Comparison of ENCODE assay signal across 10 cellular contexts in the genomic region with DNA sequence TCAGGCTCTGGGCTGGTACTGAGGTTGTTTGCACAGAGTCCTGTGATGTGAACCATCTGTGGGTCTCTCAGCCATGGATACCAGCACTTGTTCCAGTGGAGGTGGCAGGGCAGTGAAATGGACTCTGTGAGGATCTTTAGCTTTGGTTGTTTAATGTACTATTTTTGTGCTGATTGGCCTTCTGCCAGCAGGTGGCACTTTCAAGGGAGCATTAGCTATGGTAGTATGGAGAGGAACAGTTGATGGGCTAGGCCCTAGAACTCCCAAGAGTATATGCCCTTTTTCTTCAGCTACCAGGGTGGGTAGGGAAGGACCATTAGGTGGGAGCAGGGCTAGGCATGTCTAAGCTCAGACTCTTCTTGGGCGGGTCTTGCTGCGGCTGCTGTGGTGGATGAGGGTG.
A peak's percentile ranks its signal among the peaks of the same experiment; 100 is the strongest.
DNase-seq lines count a peak whose midpoint lies in the region; ATAC-seq and TF ChIP-seq lines count a peak whose summit lies in the region.
"Had no signal": no experiment of that assay in that cellular context is flagged by ENCODE, and none has a peak within 500 bp of the region (broad histone marks: within the 10 kb centered on the region; RNA-seq: fewer than 3 reads in every experiment).

No MANE protein-coding gene starts in this region.

- no peaks in the 10 kb centered on the region for H3K4me1 Mint-ChIP-seq in activated naive CD8-positive, alpha-beta T cell treated with anti-CD3 and anti-CD28 coated beads, Interleukin-2, amount 50 U/mL, for 24 hours
- H3K4me1 Mint-ChIP-seq in type B pancreatic cell (ENCODE audit: unreplicated experiment): no peaks in the 10 kb centered on the region
- no peaks in the 10 kb centered on the region for H3K4me1 Mint-ChIP-seq in CD8-positive, alpha-beta memory T cell

- H4K20me1 ChIP-seq in MM.1S (ENCODE audit: insufficient read depth, low read length): no peaks in the 10 kb centered on the region

- CTCF ChIA-PET in CD8-positive, alpha-beta memory T cell (lab: Charles Lee): interaction anchor here (0.8 to 1.1 kb wide), 2 partner anchors 16 to 378 kb away, joined by 3 read pairs; no protein-coding TSS in a partner anchor

- H3K9me2 ChIP-seq in MM.1S (replicated peaks; ENCODE audit: insufficient read depth, low read length): no peaks in the 10 kb centered on the region

- peaks cover 9% of the 10 kb centered on the region for H3K27me3 Mint-ChIP-seq in activated naive CD8-positive, alpha-beta T cell treated with anti-CD3 and anti-CD28 coated beads, Interleukin-2, amount 50 U/mL, for 24 hours
- H3K27me3 Mint-ChIP-seq in type B pancreatic cell: peaks cover 4% of the 10 kb centered on the region
- H3K27me3 Mint-ChIP-seq in CD8-positive, alpha-beta memory T cell: peaks cover 8 to 29% of the 10 kb centered on the region in 2 donors

- H3K4me3 Mint-ChIP-seq in activated naive CD8-positive, alpha-beta T cell treated with anti-CD3 and anti-CD28 coated beads, Interleukin-2, amount 50 U/mL, for 24 hours: no peak overlapping the region
- H3K4me3 Mint-ChIP-seq in type B pancreatic cell: no peak overlapping the region
- no peak overlapping the region for H3K4me3 Mint-ChIP-seq in CD8-positive, alpha-beta memory T cell

- no peaks in the 10 kb centered on the region for H3K36me3 Mint-ChIP-seq in activated naive CD8-positive, alpha-beta T cell treated with anti-CD3 and anti-CD28 coated beads, Interleukin-2, amount 50 U/mL, for 24 hours (ENCODE audit: low read depth)
- no peaks in the 10 kb centered on the region for H3K36me3 Mint-ChIP-seq in type B pancreatic cell
- no peaks in the 10 kb centered on the region for H3K36me3 Mint-ChIP-seq in CD8-positive, alpha-beta memory T cell

- no peaks in the 10 kb centered on the region for H3K27me3 ChIP-seq in MM.1S (replicated peaks; ENCODE audit: insufficient read depth, low read length)
- no peaks in the 10 kb centered on the region for H3K27me3 ChIP-seq in CD8-positive, alpha-beta memory T cell (ENCODE audit: insufficient read depth, low read length, poor library complexity, severe bottlenecking)

- H3K9me3 Mint-ChIP-seq in activated naive CD8-positive, alpha-beta T cell treated with anti-CD3 and anti-CD28 coated beads, Interleukin-2, amount 50 U/mL, for 24 hours: no peaks in the 10 kb centered on the region
- H3K9me3 Mint-ChIP-seq in type B pancreatic cell: no peaks in the 10 kb centered on the region
- H3K9me3 Mint-ChIP-seq in CD8-positive, alpha-beta memory T cell: no peaks in the 10 kb centered on the region

- POLR2A ChIA-PET in CD8-positive, alpha-beta memory T cell (lab: Charles Lee): no interaction called here

- no peaks in the 10 kb centered on the region for H3K4me1 ChIP-seq in MM.1S (ENCODE audit: low read length)
- no peaks in the 10 kb centered on the region for H3K4me1 ChIP-seq in CD8-positive, alpha-beta memory T cell (ENCODE audit: insufficient read depth, low read length)

- no peak overlapping the region for H2AFZ ChIP-seq in MM.1S (ENCODE audit: low read length)

- TF ChIP-seq CTCF in MM.1S (IDR thresholded peaks at IDR 0.05; ENCODE audit: low read length) (peak; percentile 47), type B pancreatic cell (conservative IDR thresholded peaks at IDR 0.05) (peak; percentile 46)

- no peak for ATAC-seq in activated naive CD8-positive, alpha-beta T cell treated with anti-CD3 and anti-CD28 coated beads, Interleukin-2, amount 50 U/mL, for 24 hours
- ATAC-seq: left ventricle myocardium superior had no signal

- no peak overlapping the region for H3K27ac Mint-ChIP-seq in activated naive CD8-positive, alpha-beta T cell treated with anti-CD3 and anti-CD28 coated beads, Interleukin-2, amount 50 U/mL, for 24 hours
- H3K27ac Mint-ChIP-seq in type B pancreatic cell: no peak overlapping the region
- H3K27ac Mint-ChIP-seq in CD8-positive, alpha-beta memory T cell: no peak overlapping the region

- no peak overlapping the region for H3K9ac ChIP-seq in MM.1S (ENCODE audit: low read length)

- no peak overlapping the region for H3K27ac ChIP-seq in MM.1S (ENCODE audit: low read length)
- H3K27ac ChIP-seq in CD8-positive, alpha-beta memory T cell (ENCODE audit: low read depth, low read length): no peak overlapping the region

- no peaks in the 10 kb centered on the region for H3K9me3 ChIP-seq in MM.1S (replicated peaks; ENCODE audit: insufficient read depth, low read length)
- H3K9me3 ChIP-seq in CD8-positive, alpha-beta memory T cell (ENCODE audit: low read length): no peaks in the 10 kb centered on the region

- no peak overlapping the region for H3K4me3 ChIP-seq in MM.1S (ENCODE audit: low read length)
- no peak overlapping the region for H3K4me3 ChIP-seq in CD8-positive, alpha-beta memory T cell (ENCODE audit: low read length)

- H3F3A ChIP-seq in MM.1S (ENCODE audit: insufficient read depth, low read length): no peaks in the 10 kb centered on the region

- no peak overlapping the region for H3K4me2 ChIP-seq in MM.1S (ENCODE audit: low read depth, low read length)

- no peaks in the 10 kb centered on the region for H3K36me3 ChIP-seq in MM.1S (replicated peaks; ENCODE audit: insufficient read depth, low read length)
- H3K36me3 ChIP-seq in CD8-positive, alpha-beta memory T cell (ENCODE audit: insufficient read depth, low read length): no peaks in the 10 kb centered on the region

- H3K79me2 ChIP-seq in MM.1S (ENCODE audit: low read length): no peaks in the 10 kb centered on the region

- DNase-seq in activated gamma-delta T cell treated with Interleukin-2 at 50 U/mL for 16 hours (peak; percentile 10), activated gamma-delta T cell (lab: John Stamatoyannopoulos, UW) (no peak), MM.1S (peak; percentile 25), type B pancreatic cell (ENCODE audit: extremely low spot score, unreplicated experiment) (no peak), HPDE6-E6E7 (ENCODE audit: extremely low spot score) (no peak), NCI-H446 (lab: John Stamatoyannopoulos, UW) (no peak)
- peak; percentile 12 for DNase-seq in activated naive CD8-positive, alpha-beta T cell treated with anti-CD3 and anti-CD28 coated beads, Interleukin-2, amount 50 U/mL, for 24 hours
- no peak for DNase-seq in CD8-positive, alpha-beta memory T cell
- DNase-seq: cortex of kidney, left ventricle myocardium superior had no signal

Comparison
In these comparisons a context has a peak if more than half of its experiments do, and no peak if none do; other contexts are left out.
1. DNase-seq: peak in activated gamma-delta T cell treated with Interleukin-2 at 50 U/mL for 16 hours (single experiment), MM.1S (single experiment) and activated naive CD8-positive, alpha-beta T cell treated with anti-CD3 and anti-CD28 coated beads, Interleukin-2, amount 50 U/mL, for 24 hours (single experiment); none in activated gamma-delta T cell (single experiment), type B pancreatic cell (single experiment), HPDE6-E6E7 (single experiment), CD8-positive, alpha-beta memory T cell (0 of 5) and NCI-H446 (0 of 2).